12 cellular contexts compared by ENCODE assay signal in the genomic region with DNA sequence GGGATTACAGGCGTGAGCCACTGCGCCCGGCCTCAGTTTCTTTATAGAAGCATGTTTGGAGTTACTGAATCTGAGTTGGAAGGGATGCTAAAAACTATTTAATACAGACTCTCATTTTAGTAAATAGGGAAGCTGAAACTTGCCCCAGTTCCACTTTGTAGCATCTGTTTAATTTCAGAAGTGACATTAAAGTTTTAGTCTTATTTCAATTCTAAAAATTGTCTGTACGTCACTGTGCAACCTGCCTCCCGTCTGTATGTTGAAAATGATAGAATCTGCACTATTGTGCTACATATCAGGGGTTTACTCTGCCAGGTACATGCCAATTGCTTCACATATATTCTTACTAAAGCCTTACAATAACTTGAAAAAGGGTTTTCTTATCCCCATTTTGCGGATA. TPM values are rescaled to one million over a fixed set of nuclear protein-coding genes. Genes with fewer than 3 reads are reported as not detected.
DNase-seq lines count a peak whose midpoint lies in the region; ATAC-seq and TF ChIP-seq lines count a peak whose summit lies in the region.
"Had no signal": no experiment of that assay in that cellular context is flagged by ENCODE, and none has a peak within 500 bp of the region (broad histone marks: within the 10 kb centered on the region; RNA-seq: fewer than 3 reads in every experiment).

No MANE protein-coding gene starts in this region.

- no peaks in the 10 kb centered on the region for H4K20me1 ChIP-seq in Karpas-422 (ENCODE audit: insufficient read depth, low read depth, low read length)
- H4K20me1 ChIP-seq in SU-DHL-6 (ENCODE audit: low read depth, low read length) = peaks cover 3% of the 10 kb centered on the region; the same call in 1 of the 2 replicates

- no peak for DNase-seq in Karpas-422
- peak; percentile 4 for DNase-seq in germinal center (ENCODE audit: low spot score)
- no peak for DNase-seq in posterior vena cava (ENCODE audit: low spot score)
- DNase-seq in right atrium auricular region (ENCODE audit: low spot score) = no peak
- DNase-seq: CD4-positive, CD25-positive, alpha-beta regulatory T cell; DMS53; GF-D8 had no signal

- TF ChIP-seq CTCF in SU-DHL-6 (IDR thresholded peaks at IDR 0.05; ENCODE audit: insufficient read depth, low read length, poor library complexity, severe bottlenecking) (no peak), right atrium auricular region (IDR thresholded peaks at IDR 0.05) (no peak)

- peaks cover 8% of the 10 kb centered on the region for H3F3A ChIP-seq in SU-DHL-6 (ENCODE audit: insufficient read depth)

- H3K9ac ChIP-seq in Karpas-422 (ENCODE audit: low read length) (no peak overlapping the region), SU-DHL-6 (ENCODE audit: low read length) (no peak overlapping the region)

- H3K4me2 ChIP-seq in Karpas-422 (ENCODE audit: low read depth, low read length, poor library complexity, severe bottlenecking) (no peak overlapping the region), SU-DHL-6 (ENCODE audit: low read depth, low read length, poor library complexity, severe bottlenecking) (peak overlapping the region; percentile 13)
- H3K4me2 ChIP-seq: A549 had no signal

- H3K9me3 ChIP-seq in Karpas-422 (ENCODE audit: low read length) (no peaks in the 10 kb centered on the region), SU-DHL-6 (ENCODE audit: insufficient read depth, low read length) (no peaks in the 10 kb centered on the region), right atrium auricular region (no peaks in the 10 kb centered on the region)
- H3K9me3 ChIP-seq: A549, HAP-1 had no signal

- H2AFZ ChIP-seq in Karpas-422 (ENCODE audit: low read length) (no peak overlapping the region), SU-DHL-6 (ENCODE audit: low read depth, low read length, severe bottlenecking) (no peak overlapping the region)

- H3K4me3 ChIP-seq in Karpas-422 (ENCODE audit: low read length) (no peak overlapping the region), SU-DHL-6 (ENCODE audit: insufficient read depth, low read length, poor library complexity, severe bottlenecking) (no peak overlapping the region), right atrium auricular region (no peak overlapping the region)
- H3K4me3 ChIP-seq: A549, HAP-1 had no signal

- intact Hi-C loops in posterior vena cava (cut with DNase I) = no loop called here

- H3K27ac ChIP-seq in Karpas-422 (ENCODE audit: low read length) (peak overlapping the region; percentile 30), SU-DHL-6 (ENCODE audit: low read depth, low read length) (peak overlapping the region; percentile 36; the same call in 1 of the 2 replicates), right atrium auricular region (no peak overlapping the region)
- H3K27ac ChIP-seq: A549 had no signal

- H3K4me1 ChIP-seq in Karpas-422 (ENCODE audit: low read length) (peaks cover 21% of the 10 kb centered on the region), right atrium auricular region (no peaks in the 10 kb centered on the region)
- H3K4me1 ChIP-seq: HAP-1 had no signal

- H3K9me2 ChIP-seq in Karpas-422 (replicated peaks; ENCODE audit: insufficient read depth, low read length) (no peaks in the 10 kb centered on the region), SU-DHL-6 (replicated peaks; ENCODE audit: insufficient read depth, low read length) (no peaks in the 10 kb centered on the region)

- ATAC-seq in GM18867 (IDR thresholded peaks at IDR 0.05; ENCODE audit: unreplicated experiment) = no peak
- ATAC-seq in HG02870 (IDR thresholded peaks at IDR 0.05; ENCODE audit: unreplicated experiment) = no peak
- ATAC-seq: A549 had no signal

- H3K27me3 ChIP-seq in Karpas-422 (ENCODE audit: low read length) = no peaks in the 10 kb centered on the region
- H3K27me3 ChIP-seq in SU-DHL-6 (ENCODE audit: low read length) = no peaks in the 10 kb centered on the region
- no peaks in the 10 kb centered on the region for H3K27me3 ChIP-seq in right atrium auricular region

- H3K79me2 ChIP-seq in Karpas-422 (ENCODE audit: low read length) = peaks cover 94% of the 10 kb centered on the region
- peaks cover 88% of the 10 kb centered on the region for H3K79me2 ChIP-seq in SU-DHL-6 (ENCODE audit: insufficient read depth, low read length)

- H3K36me3 ChIP-seq in Karpas-422 (ENCODE audit: insufficient read depth, low read length) (peaks cover 11% of the 10 kb centered on the region; the same call in 1 of the 2 replicates), SU-DHL-6 (ENCODE audit: low read length) (peaks cover 12% of the 10 kb centered on the region; the same call in 1 of the 2 replicates), right atrium auricular region (no peaks in the 10 kb centered on the region)
- H3K36me3 ChIP-seq: HAP-1 had no signal

RNA-seq across cellular contexts. Expression of a gene that starts 15.3 kb away (rescaled TPM):
- 43.1 and 62.7 TPM in 2 replicates for total RNA-seq in Karpas-422 (2014; rRNA removed; shearing (Covaris generic); ENCODE audit: low replicate concordance)
- total RNA-seq in posterior vena cava (10 to 100 TPM; 20.0 to 26.5 TPM), right atrium auricular region (10 to 100 TPM; 11.2 to 13.8 TPM)

Comparison
In these comparisons a context has a peak if more than half of its experiments do, and no peak if none do; other contexts are left out.
1. H3K27ac ChIP-seq: peak in Karpas-422 (single experiment) and SU-DHL-6 (single experiment); none in right atrium auricular region (0 of 2).